8 cellular contexts compared by ENCODE assay signal in the genomic region with DNA sequence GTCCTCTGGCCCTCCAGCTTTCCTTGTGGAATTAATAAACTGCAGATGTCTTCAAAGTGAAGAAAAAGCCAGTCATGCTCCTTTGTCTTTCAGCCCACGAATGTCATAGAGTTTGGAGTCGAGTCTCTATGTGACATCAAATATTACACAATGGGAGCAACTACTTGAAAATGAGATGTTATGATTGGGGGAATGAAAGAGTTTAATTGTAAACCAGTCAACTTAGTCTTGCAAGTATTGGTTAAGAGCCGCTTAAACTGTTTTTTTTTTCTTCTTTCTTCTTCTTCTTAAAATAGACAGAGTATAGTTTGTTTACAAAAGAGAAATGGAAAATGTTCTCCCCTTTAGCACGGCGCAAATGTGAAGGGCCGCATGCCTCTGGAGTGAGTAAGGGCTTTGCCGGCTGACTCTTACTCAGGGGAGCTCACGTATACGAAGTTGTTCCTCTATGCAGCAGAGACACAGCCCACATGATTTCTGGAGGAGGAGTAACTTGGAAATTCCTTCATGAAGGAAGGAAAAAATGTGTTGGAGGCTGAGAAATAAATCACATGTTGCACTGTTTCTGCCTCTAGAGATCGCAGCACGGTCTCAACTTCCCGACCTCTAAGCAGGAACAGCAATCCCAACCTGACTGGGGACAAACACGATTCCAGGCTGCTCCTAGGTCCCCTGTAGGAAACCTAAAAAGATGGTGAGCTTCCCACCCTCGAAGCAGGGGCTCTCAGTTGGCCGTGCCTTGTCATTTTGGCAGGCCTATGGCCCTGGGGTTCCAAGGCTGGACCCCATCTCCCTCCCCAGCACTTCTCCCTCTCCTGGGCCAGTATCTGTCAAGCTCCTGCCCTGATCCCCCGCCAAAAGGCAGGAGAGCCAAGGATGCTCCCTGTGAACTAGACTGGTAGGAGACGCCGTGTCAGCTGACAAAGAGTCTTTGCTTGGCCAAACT. TPM values are rescaled to one million over a fixed set of nuclear protein-coding genes. Genes with fewer than 3 reads are reported as not detected.
DNase-seq lines count a peak whose midpoint lies in the region; ATAC-seq and TF ChIP-seq lines count a peak whose summit lies in the region.

No MANE protein-coding gene starts in this region.

- H3K27ac ChIP-seq in MM.1S (ENCODE audit: low read length): no peak overlapping the region

- no peak overlapping the region for H3K4me3 ChIP-seq in MM.1S (ENCODE audit: low read length)

- H3K9me3 ChIP-seq in MM.1S (replicated peaks; ENCODE audit: insufficient read depth, low read length): no peaks in the 10 kb centered on the region

- peaks cover 0 to 4% of the 10 kb centered on the region in 2 donors for H3K27me3 Mint-ChIP-seq in stimulated activated naive B cell treated with anti-CD40 and anti-IgM and Interleukin-4, amounts not matched to agents 10 μg/mL and 1 μg/mL and 100 μg/mL, for 72 hours

- H3K27ac Mint-ChIP-seq in stimulated activated naive B cell treated with anti-CD40 and anti-IgM and Interleukin-4, amounts not matched to agents 10 μg/mL and 1 μg/mL and 100 μg/mL, for 72 hours: no peak overlapping the region

- peaks cover 0 to 8% of the 10 kb centered on the region in 2 donors for H3K4me1 Mint-ChIP-seq in stimulated activated naive B cell treated with anti-CD40 and anti-IgM and Interleukin-4, amounts not matched to agents 10 μg/mL and 1 μg/mL and 100 μg/mL, for 72 hours

- no peak overlapping the region for H3K4me2 ChIP-seq in MM.1S (ENCODE audit: low read depth, low read length)

- H3F3A ChIP-seq in MM.1S (ENCODE audit: insufficient read depth, low read length): no peaks in the 10 kb centered on the region

- TF ChIP-seq CTCF in omental fat pad (IDR thresholded peaks at IDR 0.05): no peak
- TF ChIP-seq CTCF in MM.1S (IDR thresholded peaks at IDR 0.05; ENCODE audit: low read length): no peak

- no peaks in the 10 kb centered on the region for H3K36me3 Mint-ChIP-seq in stimulated activated naive B cell treated with anti-CD40 and anti-IgM and Interleukin-4, amounts not matched to agents 10 μg/mL and 1 μg/mL and 100 μg/mL, for 72 hours

- H3K9me2 ChIP-seq in MM.1S (replicated peaks; ENCODE audit: insufficient read depth, low read length): no peaks in the 10 kb centered on the region

- no peaks in the 10 kb centered on the region for H3K9me3 Mint-ChIP-seq in stimulated activated naive B cell treated with anti-CD40 and anti-IgM and Interleukin-4, amounts not matched to agents 10 μg/mL and 1 μg/mL and 100 μg/mL, for 72 hours

- H3K36me3 ChIP-seq in MM.1S (replicated peaks; ENCODE audit: insufficient read depth, low read length): no peaks in the 10 kb centered on the region

- H4K20me1 ChIP-seq in MM.1S (ENCODE audit: insufficient read depth, low read length): no peaks in the 10 kb centered on the region

- no peak overlapping the region for H3K9ac ChIP-seq in MM.1S (ENCODE audit: low read length)

- ATAC-seq in omental fat pad (ENCODE audit: low FRiP score): peak; percentile 86
- no peak for ATAC-seq in stimulated activated naive B cell treated with anti-CD40 and anti-IgM and Interleukin-4, amounts not matched to agents 10 μg/mL and 1 μg/mL and 100 μg/mL, for 72 hours (replicated peaks)

- no peaks in the 10 kb centered on the region for H3K79me2 ChIP-seq in MM.1S (ENCODE audit: low read length)

- H2AFZ ChIP-seq in MM.1S (ENCODE audit: low read length): no peak overlapping the region

- peak; percentile 62 for DNase-seq in GOT3 (lab: John Stamatoyannopoulos, UW)
- peak; percentile 93 for DNase-seq in SW480 (ENCODE audit: low spot score)
- DNase-seq in foreskin melanocyte: peak; percentile 98
- peak; percentile 51 for DNase-seq in omental fat pad (ENCODE audit: low spot score)
- no peak for DNase-seq in MM.1S
- no peak for DNase-seq in activated naive CD4-positive, alpha-beta T cell (lab: John Stamatoyannopoulos, UW)
- no peak for DNase-seq in stimulated activated naive B cell treated with anti-CD40 and anti-IgM and Interleukin-4, amounts not matched to agents 10 μg/mL and 1 μg/mL and 100 μg/mL, for 72 hours
- no peak for DNase-seq in NCI-H128 (lab: John Stamatoyannopoulos, UW; ENCODE audit: unreplicated experiment)

- no peaks in the 10 kb centered on the region for H3K27me3 ChIP-seq in MM.1S (replicated peaks; ENCODE audit: insufficient read depth, low read length)

- H3K4me3 Mint-ChIP-seq in stimulated activated naive B cell treated with anti-CD40 and anti-IgM and Interleukin-4, amounts not matched to agents 10 μg/mL and 1 μg/mL and 100 μg/mL, for 72 hours: no peak overlapping the region

- no peaks in the 10 kb centered on the region for H3K4me1 ChIP-seq in MM.1S (ENCODE audit: low read length)

RNA-seq across cellular contexts. Expression of a gene that starts 44.9 kb away (rescaled TPM):
- 100 to 1,000 TPM in 1 of 4 donors, 10 to 100 TPM in 3; 44.6 to 113 (median 74.5) TPM for total RNA-seq in omental fat pad

RNA-seq across cellular contexts. Expression of a gene that starts 59.1 kb away (rescaled TPM):
- total RNA-seq in omental fat pad: 1 to 10 TPM in 1 of 4 donors, under 1 TPM in 2, not detected in 1; 0.19 to 3.2 (median 0.32) TPM

Comparison
In these comparisons a context has a peak if more than half of its experiments do, and no peak if none do; other contexts are left out.
1. DNase-seq: peak in GOT3 (single experiment), SW480 (single experiment), foreskin melanocyte (single experiment) and omental fat pad (single experiment); none in MM.1S (single experiment), activated naive CD4-positive, alpha-beta T cell (0 of 4), stimulated activated naive B cell treated with anti-CD40 and anti-IgM and Interleukin-4, amounts not matched to agents 10 μg/mL and 1 μg/mL and 100 μg/mL, for 72 hours (single experiment) and NCI-H128 (single experiment).